ENCODE assay signal across 21 cellular contexts in the genomic region with DNA sequence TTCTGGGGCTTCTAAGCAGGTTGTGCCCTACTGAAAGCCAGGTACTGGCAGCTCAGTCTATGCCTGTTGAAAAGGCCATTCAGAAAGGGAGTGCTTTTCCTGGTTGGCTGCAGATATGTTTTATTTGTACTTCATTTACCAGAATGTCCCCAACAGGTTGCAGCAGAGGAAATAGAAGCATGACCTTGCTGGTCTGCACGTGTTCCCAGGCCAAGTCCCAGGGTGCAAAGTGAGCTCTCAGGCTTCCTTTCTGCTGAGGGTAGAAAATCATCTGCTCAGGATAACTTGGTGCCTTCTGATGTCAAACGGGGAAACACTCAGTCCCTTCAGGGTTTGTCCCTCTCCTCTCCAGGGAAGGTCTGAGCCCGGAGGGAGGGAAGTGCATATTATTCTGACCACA.
DNase-seq lines count a peak whose midpoint lies in the region; ATAC-seq and TF ChIP-seq lines count a peak whose summit lies in the region.
"Had no signal": no experiment of that assay in that cellular context is flagged by ENCODE, and none has a peak within 500 bp of the region (broad histone marks: within the 10 kb centered on the region; RNA-seq: fewer than 3 reads in every experiment).

No MANE protein-coding gene starts in this region.

- H3K36me3 Mint-ChIP-seq in activated naive CD8-positive, alpha-beta T cell treated with anti-CD3 and anti-CD28 coated beads, Interleukin-2, amount 10 ng/mL, durations not matched to agents 7 days and 5 days = peaks cover 1% of the 10 kb centered on the region
- no peaks in the 10 kb centered on the region for H3K36me3 Mint-ChIP-seq in activated naive CD8-positive, alpha-beta T cell treated with anti-CD3 and anti-CD28 coated beads, Interleukin-2, amount 50 U/mL, for 24 hours (ENCODE audit: low read depth)
- H3K36me3 Mint-ChIP-seq in neural crest cell (ENCODE audit: low read depth) = peaks cover 4% of the 10 kb centered on the region
- no peaks in the 10 kb centered on the region for H3K36me3 Mint-ChIP-seq in stimulated activated effector memory CD8-positive, alpha-beta T cell treated with anti-CD3 and anti-CD28 coated beads, Interleukin-12 subunit alpha, Interleukin-12 subunit beta, amount 100 ng/mL, for 72 hours

- H3K4me1 Mint-ChIP-seq in activated naive CD8-positive, alpha-beta T cell treated with anti-CD3 and anti-CD28 coated beads, Interleukin-2, amount 10 ng/mL, durations not matched to agents 7 days and 5 days = peaks cover 22% of the 10 kb centered on the region
- peaks cover 12% of the 10 kb centered on the region for H3K4me1 Mint-ChIP-seq in activated naive CD8-positive, alpha-beta T cell treated with anti-CD3 and anti-CD28 coated beads, Interleukin-2, amount 50 U/mL, for 24 hours
- peaks cover 52% of the 10 kb centered on the region for H3K4me1 Mint-ChIP-seq in neural crest cell
- H3K4me1 Mint-ChIP-seq in stimulated activated effector memory CD8-positive, alpha-beta T cell treated with anti-CD3 and anti-CD28 coated beads, Interleukin-12 subunit alpha, Interleukin-12 subunit beta, amount 100 ng/mL, for 72 hours = peaks cover 24% of the 10 kb centered on the region
- H3K4me1 Mint-ChIP-seq: B cell had no signal

- peaks cover 1% of the 10 kb centered on the region for H3K9me3 Mint-ChIP-seq in activated naive CD8-positive, alpha-beta T cell treated with anti-CD3 and anti-CD28 coated beads, Interleukin-2, amount 10 ng/mL, durations not matched to agents 7 days and 5 days
- H3K9me3 Mint-ChIP-seq in activated naive CD8-positive, alpha-beta T cell treated with anti-CD3 and anti-CD28 coated beads, Interleukin-2, amount 50 U/mL, for 24 hours = peaks cover 1% of the 10 kb centered on the region
- no peaks in the 10 kb centered on the region for H3K9me3 Mint-ChIP-seq in neural crest cell
- H3K9me3 Mint-ChIP-seq in stimulated activated effector memory CD8-positive, alpha-beta T cell treated with anti-CD3 and anti-CD28 coated beads, Interleukin-12 subunit alpha, Interleukin-12 subunit beta, amount 100 ng/mL, for 72 hours = no peaks in the 10 kb centered on the region
- H3K9me3 Mint-ChIP-seq: CD4-positive, alpha-beta T cell; CD8-positive, alpha-beta memory T cell; H9 had no signal

- no peak for TF ChIP-seq CTCF in neural crest cell (conservative IDR thresholded peaks at IDR 0.05)

- POLR2A ChIA-PET in activated naive CD8-positive, alpha-beta T cell treated with anti-CD3 and anti-CD28 coated beads, Interleukin-2, amount 10 ng/mL, durations not matched to agents 7 days and 5 days (lab: Charles Lee) = no interaction called here

- intact Hi-C loops in left colon (cut with DNase I, micrococcal nuclease) (no loop called here), left ventricle myocardium superior (cut with micrococcal nuclease) (no loop called here)

- DNase-seq in activated naive CD8-positive, alpha-beta T cell treated with anti-CD3 and anti-CD28 coated beads, Interleukin-2, amount 10 ng/mL, durations not matched to agents 7 days and 5 days = peak; percentile 3
- DNase-seq in activated naive CD8-positive, alpha-beta T cell treated with anti-CD3 and anti-CD28 coated beads, Interleukin-2, amount 50 U/mL, for 24 hours = no peak
- DNase-seq in left colon (no peak), neural crest cell (ENCODE audit: low read depth, low spot score) (no peak), left ventricle myocardium superior (no peak), caudate nucleus (lab: John Stamatoyannopoulos, UW) (no peak)
- DNase-seq in stimulated activated effector memory CD8-positive, alpha-beta T cell treated with anti-CD3 and anti-CD28 coated beads, Interleukin-12 subunit alpha, Interleukin-12 subunit beta, amount 100 ng/mL, for 72 hours (ENCODE audit: low spot score in 2 of 2) = no peak
- DNase-seq: CD4-positive, alpha-beta T cell; CD8-positive, alpha-beta memory T cell; DMS 273 treated with DMSO at 0.1 percent for 48 hours; DMS79; EL; GDM1; GM23248; H9 had no signal

- no peak overlapping the region for H3K27ac Mint-ChIP-seq in activated naive CD8-positive, alpha-beta T cell treated with anti-CD3 and anti-CD28 coated beads, Interleukin-2, amount 10 ng/mL, durations not matched to agents 7 days and 5 days
- no peak overlapping the region for H3K27ac Mint-ChIP-seq in activated naive CD8-positive, alpha-beta T cell treated with anti-CD3 and anti-CD28 coated beads, Interleukin-2, amount 50 U/mL, for 24 hours
- no peak overlapping the region for H3K27ac Mint-ChIP-seq in neural crest cell (ENCODE audit: unreplicated experiment)
- H3K27ac Mint-ChIP-seq in stimulated activated effector memory CD8-positive, alpha-beta T cell treated with anti-CD3 and anti-CD28 coated beads, Interleukin-12 subunit alpha, Interleukin-12 subunit beta, amount 100 ng/mL, for 72 hours = peak overlapping the region; percentile 52
- H3K27ac Mint-ChIP-seq: B cell; CD4-positive, alpha-beta T cell had no signal

- peaks cover 3% of the 10 kb centered on the region for H3K27me3 Mint-ChIP-seq in activated naive CD8-positive, alpha-beta T cell treated with anti-CD3 and anti-CD28 coated beads, Interleukin-2, amount 10 ng/mL, durations not matched to agents 7 days and 5 days
- H3K27me3 Mint-ChIP-seq in activated naive CD8-positive, alpha-beta T cell treated with anti-CD3 and anti-CD28 coated beads, Interleukin-2, amount 50 U/mL, for 24 hours = no peaks in the 10 kb centered on the region
- peaks cover 2% of the 10 kb centered on the region for H3K27me3 Mint-ChIP-seq in neural crest cell (ENCODE audit: low read depth)
- H3K27me3 Mint-ChIP-seq: B cell; CD4-positive, alpha-beta T cell had no signal

- no peak for ATAC-seq in activated naive CD8-positive, alpha-beta T cell treated with anti-CD3 and anti-CD28 coated beads, Interleukin-2, amount 10 ng/mL, durations not matched to agents 7 days and 5 days (ENCODE audit: low read depth)
- no peak for ATAC-seq in activated naive CD8-positive, alpha-beta T cell treated with anti-CD3 and anti-CD28 coated beads, Interleukin-2, amount 50 U/mL, for 24 hours
- ATAC-seq in left colon = peak; percentile 44
- ATAC-seq in stimulated activated effector memory CD8-positive, alpha-beta T cell treated with anti-CD3 and anti-CD28 coated beads, Interleukin-12 subunit alpha, Interleukin-12 subunit beta, amount 100 ng/mL, for 72 hours = no peak
- no peak for ATAC-seq in GM21529 (IDR thresholded peaks at IDR 0.05; ENCODE audit: unreplicated experiment)
- ATAC-seq in left ventricle myocardium superior = no peak
- ATAC-seq: HCT116 had no signal

- no peak overlapping the region for H3K4me3 Mint-ChIP-seq in activated naive CD8-positive, alpha-beta T cell treated with anti-CD3 and anti-CD28 coated beads, Interleukin-2, amount 10 ng/mL, durations not matched to agents 7 days and 5 days
- no peak overlapping the region for H3K4me3 Mint-ChIP-seq in activated naive CD8-positive, alpha-beta T cell treated with anti-CD3 and anti-CD28 coated beads, Interleukin-2, amount 50 U/mL, for 24 hours
- peak overlapping the region; percentile 56 for H3K4me3 Mint-ChIP-seq in neural crest cell
- no peak overlapping the region for H3K4me3 Mint-ChIP-seq in stimulated activated effector memory CD8-positive, alpha-beta T cell treated with anti-CD3 and anti-CD28 coated beads, Interleukin-12 subunit alpha, Interleukin-12 subunit beta, amount 100 ng/mL, for 72 hours
- H3K4me3 Mint-ChIP-seq: B cell; CD4-positive, alpha-beta T cell; CD8-positive, alpha-beta memory T cell; H9 had no signal

- H3K27ac ChIP-seq in caudate nucleus (ENCODE audit: low read depth, low read length) = no peak overlapping the region
- H3K27ac ChIP-seq: 22Rv1, BLaER1, C4-2B, GM23248 had no signal
